8 cellular contexts compared by ENCODE assay signal in the genomic region with DNA sequence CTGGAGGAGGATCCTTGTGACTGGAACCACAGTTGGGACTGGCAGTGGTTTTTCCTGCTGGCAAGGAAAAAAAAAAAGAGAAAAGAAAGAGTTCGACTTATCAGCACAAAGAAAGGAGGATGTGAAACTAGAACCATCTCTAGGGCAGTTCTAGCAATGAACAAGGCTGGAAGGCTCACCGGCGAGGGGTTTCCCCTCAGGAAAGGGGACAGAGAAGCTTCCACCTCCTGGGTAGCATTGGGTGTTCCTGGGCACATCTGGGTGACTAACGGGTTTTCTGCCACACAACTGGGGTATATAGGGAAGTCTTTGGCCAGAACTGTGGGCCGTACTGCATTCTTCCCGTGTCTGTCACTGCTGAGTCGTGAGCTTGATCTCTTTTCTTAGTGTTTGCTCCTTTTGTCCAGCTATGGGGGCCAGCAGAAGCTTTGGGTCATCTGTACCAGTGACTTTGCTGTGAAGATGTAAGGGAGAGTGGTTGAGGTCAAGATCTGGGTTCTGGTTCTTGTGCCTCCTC.
DNase-seq lines count a peak whose midpoint lies in the region; ATAC-seq and TF ChIP-seq lines count a peak whose summit lies in the region.

No MANE protein-coding gene starts in this region.

- no peak overlapping the region for H3K27ac ChIP-seq in uterus

- no peaks in the 10 kb centered on the region for H3K27me3 ChIP-seq in uterus

- H3K4me3 ChIP-seq in uterus = no peak overlapping the region

- H3K4me1 Mint-ChIP-seq in activated CD8-positive, alpha-beta T cell treated with anti-CD3 and anti-CD28 coated beads for 36 hours (ENCODE audit: low read depth) = peaks cover 54% of the 10 kb centered on the region
- H3K4me1 Mint-ChIP-seq in osteocyte (ENCODE audit: unreplicated experiment) = peaks cover 25% of the 10 kb centered on the region

- H3K4me3 Mint-ChIP-seq in activated CD8-positive, alpha-beta T cell treated with anti-CD3 and anti-CD28 coated beads for 36 hours = no peak overlapping the region
- no peak overlapping the region for H3K4me3 Mint-ChIP-seq in osteocyte (ENCODE audit: unreplicated experiment)

- peak overlapping the region; percentile 79 for H3K27ac Mint-ChIP-seq in activated CD8-positive, alpha-beta T cell treated with anti-CD3 and anti-CD28 coated beads for 36 hours
- H3K27ac Mint-ChIP-seq in osteocyte (ENCODE audit: unreplicated experiment) = peak overlapping the region; percentile 42

- no peak for TF ChIP-seq POLR2A in uterus (IDR thresholded peaks at IDR 0.05)

- POLR2A ChIA-PET in activated CD8-positive, alpha-beta T cell treated with anti-CD3 and anti-CD28 coated beads for 36 hours (lab: Charles Lee) = interaction anchor here (0.5 to 3.2 kb wide), 8 partner anchors 11 to 226 kb away, joined by 3 to 13 read pairs (median 4); no protein-coding TSS in a partner anchor

- H3K36me3 ChIP-seq in uterus = no peaks in the 10 kb centered on the region

- no peaks in the 10 kb centered on the region for H3K9me3 Mint-ChIP-seq in activated CD8-positive, alpha-beta T cell treated with anti-CD3 and anti-CD28 coated beads for 36 hours
- no peaks in the 10 kb centered on the region for H3K9me3 Mint-ChIP-seq in osteocyte (ENCODE audit: unreplicated experiment)

- TF ChIP-seq CTCF in activated CD8-positive, alpha-beta T cell treated with anti-CD3 and anti-CD28 coated beads for 36 hours (IDR thresholded peaks at IDR 0.05) = no peak
- TF ChIP-seq CTCF in osteocyte (IDR thresholded peaks at IDR 0.05) (no peak), uterus (IDR thresholded peaks at IDR 0.05) (no peak)

- peaks cover 2% of the 10 kb centered on the region for H3K36me3 Mint-ChIP-seq in activated CD8-positive, alpha-beta T cell treated with anti-CD3 and anti-CD28 coated beads for 36 hours (ENCODE audit: low read depth)
- no peaks in the 10 kb centered on the region for H3K36me3 Mint-ChIP-seq in osteocyte (ENCODE audit: unreplicated experiment)

- ATAC-seq in GM21423 (IDR thresholded peaks at IDR 0.05; ENCODE audit: unreplicated experiment) (peak; percentile 82), HG03558 (IDR thresholded peaks at IDR 0.05; ENCODE audit: extremely low read depth, unreplicated experiment) (peak; percentile 74)
- ATAC-seq in activated CD8-positive, alpha-beta T cell treated with anti-CD3 and anti-CD28 coated beads for 36 hours = peak; percentile 50

- H3K27me3 Mint-ChIP-seq in activated CD8-positive, alpha-beta T cell treated with anti-CD3 and anti-CD28 coated beads for 36 hours = no peaks in the 10 kb centered on the region
- H3K27me3 Mint-ChIP-seq in osteocyte (ENCODE audit: unreplicated experiment) = no peaks in the 10 kb centered on the region

- peak; percentile 70 for DNase-seq in EL
- DNase-seq in activated CD8-positive, alpha-beta T cell treated with anti-CD3 and anti-CD28 coated beads for 36 hours = peak; percentile 65
- peak; percentile 64 for DNase-seq in osteocyte (ENCODE audit: extremely low spot score, unreplicated experiment)
- DNase-seq in uterus = no peak
- no peak for DNase-seq in NK-92 (lab: John Stamatoyannopoulos, UW; ENCODE audit: unreplicated experiment)
- no peak for DNase-seq in NCI-H524 treated with DMSO at 0.1 percent for 48 hours (lab: John Stamatoyannopoulos, UW)

- no peaks in the 10 kb centered on the region for H3K9me3 ChIP-seq in uterus

- intact Hi-C loops in activated CD8-positive, alpha-beta T cell treated with anti-CD3 and anti-CD28 coated beads for 36 hours (cut with micrococcal nuclease) = no loop called here
- intact Hi-C loops in uterus (cut with DNase I; ENCODE audit: low total_unique reads) = loop anchor here (5.0 kb wide), 1 partner anchor 170 kb away; no protein-coding TSS in a partner anchor

- peaks cover 0 to 4% of the 10 kb centered on the region in 2 donors for H3K4me1 ChIP-seq in uterus

- CTCF ChIA-PET in activated CD8-positive, alpha-beta T cell treated with anti-CD3 and anti-CD28 coated beads for 36 hours (lab: Charles Lee) = interaction anchor here (0.5 to 12.6 kb wide), 23 partner anchors 8 to 628 kb away, joined by 3 to 161 read pairs (median 5); no protein-coding TSS in a partner anchor

Comparison
In these comparisons a context has a peak if more than half of its experiments do, and no peak if none do; other contexts are left out.
1. DNase-seq: peak in EL (single experiment), activated CD8-positive, alpha-beta T cell treated with anti-CD3 and anti-CD28 coated beads for 36 hours (single experiment) and osteocyte (single experiment); none in uterus (0 of 2), NK-92 (single experiment) and NCI-H524 treated with DMSO at 0.1 percent for 48 hours (single experiment).
2. Peak in every context shown above with its lines, with median percentiles within 50 percentile points of each other: ATAC-seq.